In genomic region chr5:139156814-139157213, GRCh38 we compare ENCODE assay signal across 24 cellular contexts.
"Had no signal": no experiment of that assay in that cellular context is flagged by ENCODE, and none has a peak within 500 bp of the region (broad histone marks: within the 10 kb centered on the region; RNA-seq: fewer than 3 reads in every experiment).

No MANE protein-coding gene starts in this region.

- H3K4me1 ChIP-seq: left lung, right atrium auricular region, right lobe of liver, upper lobe of left lung had no signal

- ATAC-seq: left colon; mucosa of descending colon; naive thymus-derived CD4-positive, alpha-beta T cell; natural killer cell treated with Interleukin-12 subunit alpha and Interleukin-12 subunit beta and Interleukin-15 and Interleukin-18, amount 100 ng/mL, for 72 hours; right lobe of liver; stimulated activated naive B cell treated with anti-CD40 and anti-IgM and Interleukin-4, amounts not matched to agents 10 μg/mL and 1 μg/mL and 100 μg/mL, for 72 hours; stimulated activated naive CD8-positive, alpha-beta T cell treated with anti-CD3 and anti-CD28 coated beads, Interleukin-15, Interleukin-2, amounts not matched to agents 100 U/mL and 50 U/mL, for 24 hours had no signal

- H3K9me3 Mint-ChIP-seq: natural killer cell treated with Interleukin-12 subunit alpha and Interleukin-12 subunit beta and Interleukin-15 and Interleukin-18, amount 100 ng/mL, for 72 hours; stimulated activated naive B cell treated with anti-CD40 and anti-IgM and Interleukin-4, amounts not matched to agents 10 μg/mL and 1 μg/mL and 100 μg/mL, for 72 hours had no signal

- H3K9me3 ChIP-seq: left lung, mucosa of descending colon, ovary, right atrium auricular region, right lobe of liver, stomach, transverse colon, upper lobe of left lung, vagina had no signal

- DNase-seq: hippocampal formation; kidney glomerular epithelial cell; left colon; left lung; mesendoderm; midbrain; mucosa of descending colon; naive thymus-derived CD4-positive, alpha-beta T cell; ovary; right lobe of liver; stimulated activated CD4-positive, alpha-beta T cell treated with anti-CD3 and anti-CD28 coated beads, Interleukin-12 subunit alpha, Interleukin-12 subunit beta, amount 100 ng/mL, for 4 hours; stimulated activated CD4-positive, alpha-beta T cell treated with anti-CD3 and anti-CD28 coated beads, Interleukin-15, amount 100 ng/mL, for 24 hours; stimulated activated CD4-positive, alpha-beta T cell treated with anti-CD3 and anti-CD28 coated beads, Interleukin-2, amount 100 ng/mL, for 24 hours; stimulated activated CD4-positive, alpha-beta T cell treated with anti-CD3 and anti-CD28 coated beads, Interleukin-4, amount 100 ng/mL, for 1 hour; stimulated activated naive B cell treated with anti-CD40 and anti-IgM and Interleukin-4, amounts not matched to agents 10 μg/mL and 1 μg/mL and 100 μg/mL, for 72 hours; stimulated activated naive CD8-positive, alpha-beta T cell treated with anti-CD3 and anti-CD28 coated beads, Interleukin-15, Interleukin-2, amounts not matched to agents 100 U/mL and 50 U/mL, for 24 hours; stomach; transverse colon; upper lobe of left lung had no signal

- H3K27ac Mint-ChIP-seq: naive thymus-derived CD4-positive, alpha-beta T cell; natural killer cell treated with Interleukin-12 subunit alpha and Interleukin-12 subunit beta and Interleukin-15 and Interleukin-18, amount 100 ng/mL, for 72 hours; progenitor cell of endocrine pancreas; stimulated activated naive B cell treated with anti-CD40 and anti-IgM and Interleukin-4, amounts not matched to agents 10 μg/mL and 1 μg/mL and 100 μg/mL, for 72 hours had no signal

- H3K27me3 Mint-ChIP-seq: naive thymus-derived CD4-positive, alpha-beta T cell; natural killer cell treated with Interleukin-12 subunit alpha and Interleukin-12 subunit beta and Interleukin-15 and Interleukin-18, amount 100 ng/mL, for 72 hours; progenitor cell of endocrine pancreas; stimulated activated naive B cell treated with anti-CD40 and anti-IgM and Interleukin-4, amounts not matched to agents 10 μg/mL and 1 μg/mL and 100 μg/mL, for 72 hours had no signal

- H3K4me3 Mint-ChIP-seq: natural killer cell treated with Interleukin-12 subunit alpha and Interleukin-12 subunit beta and Interleukin-15 and Interleukin-18, amount 100 ng/mL, for 72 hours; stimulated activated naive B cell treated with anti-CD40 and anti-IgM and Interleukin-4, amounts not matched to agents 10 μg/mL and 1 μg/mL and 100 μg/mL, for 72 hours had no signal

- H3K36me3 Mint-ChIP-seq: natural killer cell treated with Interleukin-12 subunit alpha and Interleukin-12 subunit beta and Interleukin-15 and Interleukin-18, amount 100 ng/mL, for 72 hours had no signal

- H3K36me3 ChIP-seq: left lung, ovary, right atrium auricular region, right lobe of liver, transverse colon, upper lobe of left lung, vagina had no signal

- H3K27ac ChIP-seq: left lung, ovary, right atrium auricular region, right lobe of liver, stomach, transverse colon, upper lobe of left lung, vagina had no signal

- H3K27me3 ChIP-seq: left lung, ovary, right atrium auricular region, right lobe of liver, stomach, transverse colon, upper lobe of left lung, vagina had no signal

- H3K4me3 ChIP-seq: left lung, lung, mucosa of descending colon, ovary, right atrium auricular region, right lobe of liver, stomach, transverse colon, upper lobe of left lung, vagina had no signal
